2 cellular contexts compared by ENCODE assay signal in genomic region chrY:6426701-6427100, GRCh38.
DNase-seq lines count a peak whose midpoint lies in the region; ATAC-seq, FAIRE-seq and TF ChIP-seq lines count a peak whose summit lies in the region.
"Not testable (repeated sequence)": the region's sequence is repeated elsewhere in the genome, so short reads cannot be mapped to it uniquely, and the experiment has no call there.

No MANE protein-coding gene starts in this region.

- peak; percentile 89 for ATAC-seq in left lobe of liver

- FAIRE-seq in GM12891 (lab: Jason Lieb, UNC): peak; percentile 41

- TF ChIP-seq POLR2A in GM12891 (IDR thresholded peaks at IDR 0.05; ENCODE audit: low read depth, low read length): not testable (repeated sequence)

- not testable (repeated sequence) for DNase-seq in GM12891 (ENCODE audit: insufficient read length, low spot score); left lobe of liver (ENCODE audit: low spot score)
